ENCODE assay signal across 8 cellular contexts in genomic region chr1:45012639-45013278, GRCh38. TPM values are rescaled to one million over a fixed set of nuclear protein-coding genes. Genes with fewer than 3 reads are reported as not detected.
DNase-seq lines count a peak whose midpoint lies in the region; ATAC-seq and TF ChIP-seq lines count a peak whose summit lies in the region.

No MANE protein-coding gene starts in this region.

- peak; percentile 9 for ATAC-seq in activated CD8-positive, alpha-beta T cell treated with anti-CD3 and anti-CD28 coated beads for 36 hours
- ATAC-seq in GM18511 (IDR thresholded peaks at IDR 0.05; ENCODE audit: unreplicated experiment): no peak

- CTCF ChIA-PET in activated CD8-positive, alpha-beta T cell treated with anti-CD3 and anti-CD28 coated beads for 36 hours (lab: Charles Lee): interaction anchor here (1.0 to 12.5 kb wide), 11 partner anchors 157 to 480 kb away, joined by 3 to 321 read pairs (median 5); partner anchors contain the start of genes MUTYH, TESK2 and TOE1

- H3K4me1 ChIP-seq in esophagus (ENCODE audit: control insufficient read depth in 2 of 2, insufficient read depth in 2 of 2, low read length in 1 of 2) (peaks cover 0 to 17% of the 10 kb centered on the region in 2 donors), mucosa of rectum (ENCODE audit: control insufficient read depth in 2 of 2, insufficient read depth in 2 of 2, low read length in 2 of 2) (peaks cover 28 to 29% of the 10 kb centered on the region in 2 donors)

- H3K9me3 ChIP-seq in esophagus (ENCODE audit: control insufficient read depth in 2 of 2, insufficient read depth in 1 of 2, low read depth in 1 of 2, low read length in 1 of 2) (no peaks in the 10 kb centered on the region), mucosa of rectum (ENCODE audit: control insufficient read depth in 2 of 2, low read length in 2 of 2) (no peaks in the 10 kb centered on the region)

- H3K27me3 Mint-ChIP-seq in activated CD8-positive, alpha-beta T cell treated with anti-CD3 and anti-CD28 coated beads for 36 hours: no peaks in the 10 kb centered on the region

- intact Hi-C loops in activated CD8-positive, alpha-beta T cell treated with anti-CD3 and anti-CD28 coated beads for 36 hours (cut with micrococcal nuclease): loop anchor here (5.0 to 10.0 kb wide), 2 partner anchors 182 to 480 kb away; partner anchors contain the start of gene TESK2

- H3K27me3 ChIP-seq in esophagus (ENCODE audit: control insufficient read depth in 1 of 2, insufficient read depth in 2 of 2, low read length in 2 of 2): no peaks in the 10 kb centered on the region
- no peaks in the 10 kb centered on the region for H3K27me3 ChIP-seq in mucosa of rectum (ENCODE audit: control insufficient read depth in 2 of 2, insufficient read depth in 2 of 2, low read length in 2 of 2)

- peak overlapping the region; percentile 92 for H3K27ac Mint-ChIP-seq in activated CD8-positive, alpha-beta T cell treated with anti-CD3 and anti-CD28 coated beads for 36 hours

- no peaks in the 10 kb centered on the region for H3K9me3 Mint-ChIP-seq in activated CD8-positive, alpha-beta T cell treated with anti-CD3 and anti-CD28 coated beads for 36 hours

- 5 to 7% methylated on average over 21 of the region's 21 CpGs for WGBS in esophagus, 2 donors

- no peak for TF ChIP-seq CTCF in activated CD8-positive, alpha-beta T cell treated with anti-CD3 and anti-CD28 coated beads for 36 hours (IDR thresholded peaks at IDR 0.05)

- peak overlapping the region; percentile 70 to 92 for H3K27ac ChIP-seq in esophagus (ENCODE audit: low read depth in 2 of 2, low read length in 1 of 2)
- H3K27ac ChIP-seq in mucosa of rectum (ENCODE audit: low read depth in 2 of 2, low read length in 2 of 2): peak overlapping the region; percentile 62 to 80

- H3K4me3 ChIP-seq in esophagus (ENCODE audit: low read depth in 1 of 2, low read length in 2 of 2) (peak overlapping the region; percentile 46 to 92), mucosa of rectum (ENCODE audit: low read length in 2 of 2) (peak overlapping the region; percentile 81 to 83)

- peaks cover 31% of the 10 kb centered on the region for H3K4me1 Mint-ChIP-seq in activated CD8-positive, alpha-beta T cell treated with anti-CD3 and anti-CD28 coated beads for 36 hours (ENCODE audit: low read depth)

- POLR2A ChIA-PET in activated CD8-positive, alpha-beta T cell treated with anti-CD3 and anti-CD28 coated beads for 36 hours (lab: Charles Lee): interaction anchor here (0.6 to 5.2 kb wide), 26 partner anchors 7 to 488 kb away, joined by 3 to 49 read pairs (median 4); partner anchors contain the start of genes EIF2B3, HPDL, MMACHC and MUTYH

- peaks cover 8% of the 10 kb centered on the region for H3K36me3 Mint-ChIP-seq in activated CD8-positive, alpha-beta T cell treated with anti-CD3 and anti-CD28 coated beads for 36 hours (ENCODE audit: low read depth)

- DNase-seq in NCI-H146 (lab: John Stamatoyannopoulos, UW) (peak; percentile 14), NCI-H146 treated with DMSO at 0.1 percent for 48 hours (lab: John Stamatoyannopoulos, UW; ENCODE audit: unreplicated experiment) (no peak), NCI-H2196 (lab: John Stamatoyannopoulos, UW; ENCODE audit: unreplicated experiment) (peak; percentile 72), stromal cell of bone marrow (ENCODE audit: low read depth) (peak; percentile 30)
- DNase-seq in activated CD8-positive, alpha-beta T cell treated with anti-CD3 and anti-CD28 coated beads for 36 hours: peak; percentile 58

- peak overlapping the region; percentile 77 for H3K4me3 Mint-ChIP-seq in activated CD8-positive, alpha-beta T cell treated with anti-CD3 and anti-CD28 coated beads for 36 hours

- H3K9ac ChIP-seq in mucosa of rectum (ENCODE audit: low read depth in 1 of 2, low read length in 2 of 2): peak overlapping the region; percentile 62 to 78

- peaks cover 3 to 23% of the 10 kb centered on the region in 2 donors for H3K36me3 ChIP-seq in esophagus (ENCODE audit: control insufficient read depth in 2 of 2, insufficient read depth in 2 of 2, low read length in 1 of 2)
- peaks cover 24 to 33% of the 10 kb centered on the region in 2 donors for H3K36me3 ChIP-seq in mucosa of rectum (ENCODE audit: control insufficient read depth in 2 of 2, insufficient read depth in 2 of 2, low read length in 2 of 2)

RNA-seq across cellular contexts. Expression of gene UROD, which starts 0.7 kb away (rescaled TPM):
- 100 to 1,000 TPM; 109 to 113 TPM for total RNA-seq in activated CD8-positive, alpha-beta T cell treated with anti-CD3 and anti-CD28 coated beads for 36 hours
- polyA plus RNA-seq in esophagus: 10 to 100 TPM; 38.9 to 58.3 TPM

RNA-seq across cellular contexts. Expression of gene HECTD3, which starts 1.6 kb away (rescaled TPM):
- 10 to 100 TPM; 16.4 to 16.9 TPM for total RNA-seq in activated CD8-positive, alpha-beta T cell treated with anti-CD3 and anti-CD28 coated beads for 36 hours
- 10 to 100 TPM; 25.1 to 38.6 TPM for polyA plus RNA-seq in esophagus

RNA-seq across cellular contexts. Expression of gene EIF2B3, which starts 26.4 kb away (rescaled TPM):
- 10 to 100 TPM; 40.5 to 45.3 TPM for total RNA-seq in activated CD8-positive, alpha-beta T cell treated with anti-CD3 and anti-CD28 coated beads for 36 hours
- polyA plus RNA-seq in esophagus: 10 to 100 TPM in 1 of 2 donors, 1 to 10 TPM in 1; 8.3 to 19.1 TPM
